21 cellular contexts compared by ENCODE assay signal in genomic region chr10:59621771-59622170, GRCh38.
"Had no signal": no experiment of that assay in that cellular context is flagged by ENCODE, and none has a peak within 500 bp of the region (broad histone marks: within the 10 kb centered on the region; RNA-seq: fewer than 3 reads in every experiment).

No MANE protein-coding gene starts in this region.

- H3K4me3 ChIP-seq: adrenal gland, body of pancreas, breast epithelium had no signal

- H3K9me3 ChIP-seq: adrenal gland, body of pancreas, breast epithelium had no signal

- H3K27ac ChIP-seq: adrenal gland, body of pancreas, brain microvascular endothelial cell, breast epithelium, VCaP had no signal

- H3K36me3 ChIP-seq: adrenal gland, brain microvascular endothelial cell, breast epithelium had no signal

- H3K27me3 ChIP-seq: adrenal gland, body of pancreas, brain microvascular endothelial cell, breast epithelium had no signal

- FAIRE-seq: astrocyte, TTC549 had no signal

- DNase-seq: activated B cell treated with CpG ODN at 0.5 μM for 24 hours; activated CD4-positive, alpha-beta T cell treated with anti-CD3 and anti-CD28 coated beads for 4 hours; activated CD4-positive, CD25-positive, alpha-beta regulatory T cell treated with anti-CD3 and anti-CD28 coated beads, Interleukin-2, amount 50 U/mL, for 72 hours; activated CD8-positive, alpha-beta memory T cell treated with anti-CD3 and anti-CD28 coated beads, Interleukin-2, amount 50 U/mL, for 4 hours; activated effector memory CD4-positive, alpha-beta T cell treated with anti-CD3 and anti-CD28 coated beads, Interleukin-2, amount 50 U/mL, for 16 hours; activated gamma-delta T cell treated with Interleukin-2 at 50 U/mL for 16 hours; activated naive CD4-positive, alpha-beta T cell; activated naive CD4-positive, alpha-beta T cell treated with anti-CD3 and anti-CD28 coated beads, Interleukin-2, amount 50 U/mL, for 16 hours; activated T-cell treated with anti-CD3 and anti-CD28 coated beads for 4 hours; activated T-cell treated with anti-CD3 and anti-CD28 coated beads, Interleukin-2, amount 50 U/mL, for 1 hour; activated T-cell treated with anti-CD3 and anti-CD28 coated beads, Interleukin-2, amount 50 U/mL, for 4 hours; amniotic stem cell; aorta; T-helper 9 cell had no signal

- H3K4me1 ChIP-seq: breast epithelium had no signal
